In genomic region chr9:132269704-132270516, GRCh38 we compare ENCODE assay signal across 7 cellular contexts.
DNase-seq lines count a peak whose midpoint lies in the region; ATAC-seq, FAIRE-seq and TF ChIP-seq lines count a peak whose summit lies in the region.
"Not testable (repeated sequence)": the region's sequence is repeated elsewhere in the genome, so short reads cannot be mapped to it uniquely, and the experiment has no call there.

No MANE protein-coding gene starts in this region.

- not testable (repeated sequence) for H2BK20ac ChIP-seq in H1 (ENCODE audit: low read length)

- peaks cover 78% of the 10 kb centered on the region for H3K36me3 Mint-ChIP-seq in activated B cell treated with CpG ODN at 0.5 μM for 24 hours (ENCODE audit: low read depth)

- not testable (repeated sequence) for H3K79me2 ChIP-seq in H1 (ENCODE audit: control insufficient read depth in 1 of 2, insufficient read depth in 2 of 2, low read length in 2 of 2)

- H3K9me3 ChIP-seq in H1 (ENCODE audit: insufficient read depth in 2 of 2, low read depth in 1 of 2, low read length in 1 of 2), result not testable (repeated sequence)

- not testable (repeated sequence) for H3K4ac ChIP-seq in H1 (replicated peaks; ENCODE audit: insufficient read length, low read depth, low read length)

- H3K23ac ChIP-seq in H1 (ENCODE audit: insufficient read length), result not testable (repeated sequence)

- H2BK120ac ChIP-seq in H1 (replicated peaks; ENCODE audit: low read depth, low read length), result not testable (repeated sequence)

- not testable (repeated sequence) for TF ChIP-seq EP300 in H1 (IDR thresholded peaks at IDR 0.05; ENCODE audit: borderline replicate concordance in 1 of 2, low read depth in 2 of 2, low read length in 2 of 2)

- not testable (repeated sequence) for H3K4me3 ChIP-seq in H1 (ENCODE audit: extremely low read depth in 1 of 4, insufficient read depth in 2 of 4, low read depth in 3 of 4, low read length in 4 of 4)

- CTCF ChIA-PET in activated B cell treated with CpG ODN at 0.5 μM for 24 hours (lab: Charles Lee) (interaction anchor here (1.4 to 2.0 kb wide), 7 partner anchors 8 to 511 kb away, joined by 3 to 12 read pairs (median 5); no protein-coding TSS in a partner anchor), H1 (lab: Charles Lee; ENCODE audit: partially characterized antibody) (interaction anchor here (0.6 to 2.0 kb wide), 15 partner anchors 9 to 519 kb away, joined by 3 to 12 read pairs (median 4); no protein-coding TSS in a partner anchor)

- H3K4me1 Mint-ChIP-seq in activated B cell treated with CpG ODN at 0.5 μM for 24 hours, result not testable (repeated sequence)

- H2AFZ ChIP-seq in H1 (ENCODE audit: low read length), result not testable (repeated sequence)

- not testable (repeated sequence) for TF ChIP-seq CTCF in activated B cell treated with CpG ODN at 0.5 μM for 24 hours (IDR thresholded peaks at IDR 0.05); H1 (IDR thresholded peaks at IDR 0.05; ENCODE audit: control extremely low read depth in 1 of 3, insufficient read depth in 1 of 3, low read depth in 1 of 3, low read length in 3 of 3)

- not testable (repeated sequence) for H4K91ac ChIP-seq in H1 (replicated peaks; ENCODE audit: insufficient read length, low read length)

- H3K36me3 ChIP-seq in H1 (ENCODE audit: control insufficient read depth in 2 of 4, insufficient read depth in 4 of 4, low read length in 3 of 4), result peaks cover 6 to 74% (median 36%) of the 10 kb centered on the region in 4 experiments; a peak in 7 of 8 replicates

- H3K14ac ChIP-seq in H1 (ENCODE audit: insufficient read length), result not testable (repeated sequence)

- not testable (repeated sequence) for H2AK5ac ChIP-seq in H1 (ENCODE audit: low read depth, low read length)

- not testable (repeated sequence) for H4K5ac ChIP-seq in H1 (ENCODE audit: insufficient read length, low read depth, low read length)

- not testable (repeated sequence) for H3K18ac ChIP-seq in H1 (ENCODE audit: extremely low read depth, low read length)

- ATAC-seq in activated B cell treated with CpG ODN at 0.5 μM for 24 hours (ENCODE audit: low read depth), result not testable (repeated sequence)

- FAIRE-seq in H1 (lab: Jason Lieb, UNC), result not testable (repeated sequence)

- H3K79me1 ChIP-seq in H1 (ENCODE audit: low read depth, low read length), result not testable (repeated sequence)

- not testable (repeated sequence) for H3K27me3 ChIP-seq in H1 (replicated peaks in 1 of 4; ENCODE audit: control insufficient read depth in 3 of 4, extremely low read depth in 1 of 4, insufficient read depth in 3 of 4, low read length in 3 of 4)

- TF ChIP-seq RAD21 in H1 (IDR thresholded peaks at IDR 0.05 in 1 of 2, conservative IDR thresholded peaks at IDR 0.05 in 1 of 2; ENCODE audit: low read depth in 2 of 2, low read length in 2 of 2), result not testable (repeated sequence)

- POLR2A ChIA-PET in activated B cell treated with CpG ODN at 0.5 μM for 24 hours (lab: Charles Lee); H1 (lab: Charles Lee; ENCODE audit: partially characterized antibody): not testable (repeated sequence)

- intact Hi-C loops in activated B cell treated with CpG ODN at 0.5 μM for 24 hours (cut with micrococcal nuclease), result loop anchor here (10.0 kb wide), 1 partner anchor 65 kb away; no protein-coding TSS in a partner anchor

- peak overlapping the region; percentile 60; the same call in 1 of the 2 replicates for H2BK5ac ChIP-seq in H1 (ENCODE audit: low read depth, low read length)

- not testable (repeated sequence) for TF ChIP-seq POLR2A in H1 (IDR thresholded peaks at IDR 0.05; ENCODE audit: control extremely low read depth in 1 of 2, low read depth in 2 of 2, low read length in 2 of 2)

- not testable (repeated sequence) for H3K9me3 Mint-ChIP-seq in activated B cell treated with CpG ODN at 0.5 μM for 24 hours

- not testable (repeated sequence) for H3K27me3 Mint-ChIP-seq in activated B cell treated with CpG ODN at 0.5 μM for 24 hours

- not testable (repeated sequence) for H4K20me1 ChIP-seq in H1 (replicated peaks in 1 of 2; ENCODE audit: control insufficient read depth in 1 of 2, insufficient read depth in 2 of 2, low read length in 2 of 2)

- WGBS in H1 (ENCODE audit: extremely low coverage in 1 of 2, insufficient coverage in 1 of 2, insufficient read length in 1 of 2, insufficient replicate concordance in 2 of 2, low coverage in 1 of 2, low lambda C conversion rate in 2 of 2, missing lambda C conversion rate in 1 of 2), 2 experiments, result 96% methylated on average over 10 of the region's 16 CpGs; no CpG with 5 or more reads in 1 of the 2 experiments

- H4K8ac ChIP-seq in H1 (ENCODE audit: extremely low read depth, insufficient read depth, low read length), result not testable (repeated sequence)

- H3K56ac ChIP-seq in H1 (replicated peaks; ENCODE audit: insufficient read length, low read depth, low read length), result not testable (repeated sequence)

- H2BK15ac ChIP-seq in H1 (ENCODE audit: low read length), result not testable (repeated sequence)

- peak overlapping the region; percentile 65; the same call in 1 of the 2 replicates for H3K27ac ChIP-seq in H1 (ENCODE audit: low read depth, low read length)

- not testable (repeated sequence) for H3K4me3 Mint-ChIP-seq in activated B cell treated with CpG ODN at 0.5 μM for 24 hours

- H2BK12ac ChIP-seq in H1 (ENCODE audit: low read depth, low read length), result not testable (repeated sequence)

- not testable (repeated sequence) for H3K4me2 ChIP-seq in H1 (ENCODE audit: insufficient read depth in 1 of 2, low read depth in 2 of 2, low read length in 2 of 2)

- DNase-seq in H4 (ENCODE audit: low spot score), result peak; percentile 37
- peak; percentile 15 for DNase-seq in NCI-H226
- not testable (repeated sequence) for DNase-seq in activated B cell treated with CpG ODN at 0.5 μM for 24 hours
- DNase-seq in activated T-helper 9 cell treated with anti-CD3 and anti-CD28 coated beads, Interleukin-2, amount 50 U/mL, for 16 hours (ENCODE audit: low read depth), result peak; percentile 34
- peak in 1 of 2 experiments; percentile 31 for DNase-seq in H1 (ENCODE audit: low read depth in 1 of 2, low spot score in 2 of 2)
- peak; percentile 17 for DNase-seq in kidney glomerular epithelial cell (lab: John Stamatoyannopoulos, UW)
- DNase-seq in stimulated activated CD4-positive, alpha-beta T cell treated with anti-CD3 and anti-CD28 coated beads, Interleukin-2, amount 100 ng/mL, for 4 hours (ENCODE audit: low read depth), result peak; percentile 48

- H3K27ac Mint-ChIP-seq in activated B cell treated with CpG ODN at 0.5 μM for 24 hours, result peak overlapping the region; percentile 46

- H3K23me2 ChIP-seq in H1 (ENCODE audit: low read depth, low read length), result not testable (repeated sequence)

- not testable (repeated sequence) for H3K4me1 ChIP-seq in H1 (replicated peaks in 1 of 4; ENCODE audit: control insufficient read depth in 3 of 4, insufficient read depth in 4 of 4, low read length in 3 of 4)

- H3K9ac ChIP-seq in H1 (replicated peaks in 1 of 4; ENCODE audit: extremely low read depth in 1 of 4, low read depth in 3 of 4, low read length in 3 of 4), result not testable (repeated sequence)

TF ChIP-seq in H1, 55 proteins besides CTCF, POLR2A, EP300 and RAD21:
- TF ChIP-seq MAFK (IDR thresholded peaks at IDR 0.05; ENCODE audit: low read depth, low read length) (peak; percentile 60), BACH1 (IDR thresholded peaks at IDR 0.05; ENCODE audit: low read length) (peak; percentile 89)
